In the genomic region with DNA sequence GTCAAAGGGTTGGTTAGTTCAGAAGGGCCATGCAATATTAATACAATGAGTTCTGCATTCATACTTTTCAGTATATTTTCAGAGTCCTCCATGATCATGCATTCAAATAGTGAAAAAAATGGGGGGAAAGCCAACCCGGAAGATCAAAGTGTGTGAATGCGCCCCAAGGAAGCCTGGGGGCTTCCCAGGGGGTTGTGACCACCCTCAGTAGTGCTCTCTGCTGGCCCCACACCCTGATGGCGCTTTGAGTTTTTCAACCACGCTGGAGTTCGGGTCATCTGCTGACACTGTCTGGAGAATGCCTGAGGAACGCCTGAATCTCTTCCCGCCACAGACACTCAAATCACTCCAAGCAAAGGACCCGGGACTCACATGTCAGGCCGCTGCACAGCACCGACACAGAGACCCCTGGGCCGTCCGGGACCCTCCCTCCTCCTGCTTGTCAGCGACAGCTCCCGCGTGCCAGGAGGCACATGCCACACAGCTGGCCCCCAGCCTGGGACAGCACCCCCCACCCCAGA, we compare ENCODE assay signal across 9 cellular contexts. TPM values are rescaled to one million over a fixed set of nuclear protein-coding genes. Genes with fewer than 3 reads are reported as not detected.
DNase-seq lines count a peak whose midpoint lies in the region; ATAC-seq, FAIRE-seq and TF ChIP-seq lines count a peak whose summit lies in the region.
"Had no signal": no experiment of that assay in that cellular context is flagged by ENCODE, and none has a peak within 500 bp of the region (broad histone marks: within the 10 kb centered on the region; RNA-seq: fewer than 3 reads in every experiment).

No MANE protein-coding gene starts in this region.

- ATAC-seq in heart right ventricle, result peak in 4 of 8 donors; percentile 4 to 35 (median 10)

- 13 to 24% methylated on average over 14 to 15 of the region's 15 CpGs for WGBS in heart right ventricle, 2 donors

- H3K27me3 ChIP-seq in SJCRH30 (no peaks in the 10 kb centered on the region), heart right ventricle (peaks cover 0 to 8% (median 0%) of the 10 kb centered on the region in 7 donors)

- no peaks in the 10 kb centered on the region for H3K9me3 ChIP-seq in SJCRH30 (replicated peaks)
- H3K9me3 ChIP-seq in heart right ventricle, result peaks cover 0 to 5% (median 0%) of the 10 kb centered on the region in 11 donors
- H3K9me3 ChIP-seq: neutrophil had no signal

- intact Hi-C loops in heart right ventricle (cut with DNase I), result loop anchor here in 4 of 10 donors (5.0 to 10.0 kb wide), 4 partner anchors 129 to 316 kb away; no protein-coding TSS in a partner anchor

- no peak for FAIRE-seq in H54 (lab: Jason Lieb, UNC)

- H3K36me3 ChIP-seq in SJCRH30, result no peaks in the 10 kb centered on the region
- H3K36me3 ChIP-seq in heart right ventricle, result no peaks in the 10 kb centered on the region
- H3K36me3 ChIP-seq: neutrophil had no signal

- H3K4me3 ChIP-seq in SJCRH30 (peak overlapping the region; percentile 90), heart right ventricle (peak overlapping the region; percentile 62 to 89 (median 73)), retinal pigment epithelial cell (ENCODE audit: low read length) (peak overlapping the region; percentile 73)

- H3K4me1 ChIP-seq in SJCRH30, result peaks cover 23% of the 10 kb centered on the region
- H3K4me1 ChIP-seq in heart right ventricle, result peaks cover 8 to 84% (median 62%) of the 10 kb centered on the region in 9 donors

- no peak for DNase-seq in H54 (ENCODE audit: insufficient read length, low spot score)
- peak; percentile 65 to 70 for DNase-seq in SJCRH30
- DNase-seq in heart right ventricle, result no peak
- DNase-seq in retinal pigment epithelial cell (ENCODE audit: low read depth), result no peak
- no peak for DNase-seq in NCI-H1694 (lab: John Stamatoyannopoulos, UW)
- DNase-seq in LoVo (ENCODE audit: low spot score), result no peak
- no peak for DNase-seq in activated naive CD4-positive, alpha-beta T cell (lab: John Stamatoyannopoulos, UW)
- no peak for DNase-seq in NCI-H128 (lab: John Stamatoyannopoulos, UW; ENCODE audit: unreplicated experiment)

- TF ChIP-seq CTCF in heart right ventricle (IDR thresholded peaks at IDR 0.05) (peak in 1 of 9 donors; percentile 16), retinal pigment epithelial cell (conservative IDR thresholded peaks at IDR 0.05; ENCODE audit: low read depth, low read length) (no peak)

- peak; percentile 29; the same call in 1 of the 2 replicates for TF ChIP-seq POLR2A in H54 (IDR thresholded peaks at IDR 0.05; ENCODE audit: low read depth, low read length)

- H3K27ac ChIP-seq in SJCRH30, result peak overlapping the region; percentile 81
- H3K27ac ChIP-seq in heart right ventricle, result peak overlapping the region in 7 of 10 donors; percentile 23 to 92 (median 72)
- H3K27ac ChIP-seq: neutrophil had no signal

RNA-seq across cellular contexts. Expression of gene TNS3, which starts 1.0 kb away (rescaled TPM):
- 57.6 and 65.1 TPM in 2 replicates for total RNA-seq in SJCRH30 (2014; rRNA removed; shearing (Covaris generic))
- total RNA-seq in heart right ventricle, result 10 to 100 TPM; 29.9 to 74.2 (median 35.6) TPM
- 10 to 100 TPM in 1 of 2 donors, 1 to 10 TPM in 1; 6.7 to 14.3 TPM for polyA plus RNA-seq in heart right ventricle

Comparison
In these comparisons a context has a peak if more than half of its experiments do, and no peak if none do; other contexts are left out.
1. DNase-seq: peak in SJCRH30 (2 of 2); none in H54 (single experiment), heart right ventricle (0 of 2), retinal pigment epithelial cell (single experiment), NCI-H1694 (single experiment), LoVo (single experiment), activated naive CD4-positive, alpha-beta T cell (0 of 4) and NCI-H128 (single experiment).
2. Peak in every context shown above with its lines, with median percentiles within 50 percentile points of each other: H3K4me3 ChIP-seq.